Comparison of ENCODE assay signal across 27 cellular contexts in genomic region chr1:110508531-110508930, GRCh38. TPM values are rescaled to one million over a fixed set of nuclear protein-coding genes. Genes with fewer than 3 reads are reported as not detected.
"Had no signal": no experiment of that assay in that cellular context is flagged by ENCODE, and none has a peak within 500 bp of the region (broad histone marks: within the 10 kb centered on the region; RNA-seq: fewer than 3 reads in every experiment).

No MANE protein-coding gene starts in this region.

- DNase-seq: activated CD4-positive, alpha-beta T cell treated with anti-CD3 and anti-CD28 coated beads, Interleukin-2, amount 50 U/mL, for 1 hour; activated CD4-positive, CD25-positive, alpha-beta regulatory T cell treated with anti-CD3 and anti-CD28 coated beads, Interleukin-2, amount 50 U/mL, for 72 hours; activated CD8-positive, alpha-beta T cell treated with anti-CD3 and anti-CD28 coated beads, Interleukin-2, amount 10 ng/mL, durations not matched to agents 7 days and 5 days; activated gamma-delta T cell; effector CD8-positive, alpha-beta T cell; foreskin melanocyte; hypothalamus; naive B cell; stimulated activated naive CD8-positive, alpha-beta T cell treated with anti-CD3 and anti-CD28 coated beads, Interleukin-15, amount 100 ng/mL, for 72 hours; T-helper 1 cell; WERI-Rb-1 had no signal

- H3K9me3 Mint-ChIP-seq: activated naive CD4-positive, alpha-beta T cell treated with anti-CD3 and anti-CD28 coated beads, Interleukin-2, amount 50 U/mL, for 24 hours; activated T-helper 1 cell treated with anti-CD3 and anti-CD28 coated beads, Interleukin-12 subunit alpha, Interleukin-12 subunit beta, Interleukin-2, Interleukin-4 antibody, amounts not matched to agents 30 ng/mL and 10 ng/mL and 1 ng/mL, durations not matched to agents 14 hours and 24 hours and 36 hours; brain; memory B cell; naive B cell; stimulated activated naive CD8-positive, alpha-beta T cell treated with anti-CD3 and anti-CD28 coated beads, Interleukin-15, amount 100 ng/mL, for 72 hours had no signal

- H3K4me3 ChIP-seq: mucosa of descending colon, sigmoid colon had no signal

- H3K27ac Mint-ChIP-seq: activated CD8-positive, alpha-beta T cell treated with anti-CD3 and anti-CD28 coated beads, Interleukin-2, amount 10 ng/mL, durations not matched to agents 7 days and 5 days; activated naive CD4-positive, alpha-beta T cell treated with anti-CD3 and anti-CD28 coated beads, Interleukin-2, amount 50 U/mL, for 24 hours; activated T-helper 1 cell treated with anti-CD3 and anti-CD28 coated beads, Interleukin-12 subunit alpha, Interleukin-12 subunit beta, Interleukin-2, Interleukin-4 antibody, amounts not matched to agents 30 ng/mL and 10 ng/mL and 1 ng/mL, durations not matched to agents 14 hours and 24 hours and 36 hours; memory B cell; stimulated activated naive CD8-positive, alpha-beta T cell treated with anti-CD3 and anti-CD28 coated beads, Interleukin-15, amount 100 ng/mL, for 72 hours had no signal

- H3K27ac ChIP-seq: WERI-Rb-1 had no signal

- H3K4me3 Mint-ChIP-seq: activated CD8-positive, alpha-beta T cell treated with anti-CD3 and anti-CD28 coated beads, Interleukin-2, amount 10 ng/mL, durations not matched to agents 7 days and 5 days; activated naive CD4-positive, alpha-beta T cell treated with anti-CD3 and anti-CD28 coated beads, Interleukin-2, amount 50 U/mL, for 24 hours; activated T-helper 1 cell treated with anti-CD3 and anti-CD28 coated beads, Interleukin-12 subunit alpha, Interleukin-12 subunit beta, Interleukin-2, Interleukin-4 antibody, amounts not matched to agents 30 ng/mL and 10 ng/mL and 1 ng/mL, durations not matched to agents 14 hours and 24 hours and 36 hours; brain; memory B cell; naive B cell; stimulated activated naive CD8-positive, alpha-beta T cell treated with anti-CD3 and anti-CD28 coated beads, Interleukin-15, amount 100 ng/mL, for 72 hours had no signal

- ATAC-seq: activated CD8-positive, alpha-beta T cell treated with anti-CD3 and anti-CD28 coated beads, Interleukin-2, amount 10 ng/mL, durations not matched to agents 7 days and 5 days; stimulated activated naive CD8-positive, alpha-beta T cell treated with anti-CD3 and anti-CD28 coated beads, Interleukin-15, amount 100 ng/mL, for 72 hours had no signal

- H3K4me1 ChIP-seq: sigmoid colon had no signal

- H3K36me3 Mint-ChIP-seq: activated naive CD4-positive, alpha-beta T cell treated with anti-CD3 and anti-CD28 coated beads, Interleukin-2, amount 50 U/mL, for 24 hours; brain; memory B cell; naive B cell had no signal

- H3K27me3 Mint-ChIP-seq: memory B cell had no signal

- H3K9me3 ChIP-seq: mucosa of descending colon, sigmoid colon had no signal

- H3K36me3 ChIP-seq: sigmoid colon, WERI-Rb-1 had no signal

- H3K27me3 ChIP-seq: sigmoid colon had no signal

- H3K4me1 Mint-ChIP-seq: activated naive CD4-positive, alpha-beta T cell treated with anti-CD3 and anti-CD28 coated beads, Interleukin-2, amount 50 U/mL, for 24 hours; memory B cell; naive B cell; stimulated activated naive CD8-positive, alpha-beta T cell treated with anti-CD3 and anti-CD28 coated beads, Interleukin-15, amount 100 ng/mL, for 72 hours had no signal

RNA-seq across cellular contexts. Expression of gene KCNA10, which starts 10.4 kb away (rescaled TPM):
- total RNA-seq: activated CD8-positive, alpha-beta T cell treated with anti-CD3 and anti-CD28 coated beads, Interleukin-2, amount 10 ng/mL, durations not matched to agents 7 days and 5 days; activated T-helper 1 cell treated with anti-CD3 and anti-CD28 coated beads, Interleukin-12 subunit alpha, Interleukin-12 subunit beta, Interleukin-2, Interleukin-4 antibody, amounts not matched to agents 30 ng/mL and 10 ng/mL and 1 ng/mL, durations not matched to agents 14 hours and 24 hours and 36 hours; aorta; cardiac septum; chondrocyte; endothelial cell of umbilical vein; esophagus mucosa; liver; mucosa of descending colon; omental fat pad; renal cortical epithelial cell; sigmoid colon; temporal lobe had no signal
- polyA plus RNA-seq: aorta, endothelial cell of umbilical vein, liver, neural cell, sigmoid colon had no signal

RNA-seq across cellular contexts. Expression of gene PROK1, which starts 57.6 kb away (rescaled TPM):
- total RNA-seq: activated CD8-positive, alpha-beta T cell treated with anti-CD3 and anti-CD28 coated beads, Interleukin-2, amount 10 ng/mL, durations not matched to agents 7 days and 5 days; activated T-helper 1 cell treated with anti-CD3 and anti-CD28 coated beads, Interleukin-12 subunit alpha, Interleukin-12 subunit beta, Interleukin-2, Interleukin-4 antibody, amounts not matched to agents 30 ng/mL and 10 ng/mL and 1 ng/mL, durations not matched to agents 14 hours and 24 hours and 36 hours; chondrocyte; endothelial cell of umbilical vein; liver; mucosa of descending colon; renal cortical epithelial cell had no signal
- polyA plus RNA-seq: endothelial cell of umbilical vein had no signal
